Comparison of ENCODE assay signal across 8 cellular contexts in the genomic region with DNA sequence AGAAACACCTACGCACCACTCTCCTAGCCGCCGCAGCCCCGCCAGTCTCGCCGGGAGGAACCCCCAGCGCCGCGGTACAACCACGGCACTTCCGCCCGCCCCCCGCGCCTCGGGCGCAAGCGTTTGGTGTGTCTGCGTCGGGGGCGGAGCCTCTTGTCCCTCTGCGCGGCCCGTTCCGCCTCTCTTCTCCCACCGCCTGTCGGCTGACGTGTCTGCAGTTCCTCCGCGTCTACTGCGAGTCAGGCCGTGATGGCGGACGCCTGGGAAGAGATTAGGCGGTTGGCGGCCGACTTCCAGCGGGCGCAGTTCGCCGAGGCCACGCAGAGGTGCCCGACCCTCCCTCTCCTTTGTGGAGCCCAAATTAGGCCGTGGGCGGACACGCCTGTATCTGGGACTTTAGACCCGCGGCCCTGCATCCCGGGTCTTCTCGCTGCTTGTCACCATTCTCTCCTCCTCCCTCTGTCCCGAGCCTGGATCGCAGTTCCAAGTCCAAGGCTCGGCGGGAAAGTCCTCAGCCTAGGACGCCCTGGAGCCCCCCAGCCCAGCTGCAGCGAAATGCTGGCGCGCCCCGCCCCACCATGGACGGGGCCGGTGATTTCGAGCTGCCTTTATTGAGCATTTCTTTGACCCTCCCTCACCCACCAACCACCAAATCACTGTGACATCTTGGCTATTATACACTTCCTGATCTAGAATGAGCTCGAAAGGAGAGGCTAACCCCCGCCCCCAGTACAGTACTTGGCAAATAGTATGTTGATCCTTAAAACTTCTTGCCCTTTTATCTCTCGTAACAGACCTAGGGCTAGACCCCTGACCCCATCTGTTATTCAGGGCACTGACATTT. TPM values are rescaled to one million over a fixed set of nuclear protein-coding genes. Genes with fewer than 3 reads are reported as not detected.
A peak's percentile ranks its signal among the peaks of the same experiment; 100 is the strongest.
DNase-seq lines count a peak whose midpoint lies in the region; TF ChIP-seq lines count a peak whose summit lies in the region.

A gene (plus strand): TSS at position 182 of the 844 bp plus-strand sequence. CDS start 68 bp downstream, at position 250.

- no peak within 1 kb of the TSS for H2BK20ac ChIP-seq in H9 (ENCODE audit: low read depth, low read length, poor library complexity, severe bottlenecking)

- H3F3A ChIP-seq in neural cell (ENCODE audit: insufficient read depth, low read length, poor library complexity, severe bottlenecking): no peaks in the 10 kb centered on the region

- peaks cover 31 to 38% of the 10 kb centered on the region in 2 experiments for H3K4me1 Mint-ChIP-seq in H9

- H3K9me3 ChIP-seq in H9 (ENCODE audit: control insufficient read depth, low read depth, low read length) (no peaks in the 10 kb centered on the region), MG63 (no peaks in the 10 kb centered on the region), neural cell (ENCODE audit: low read length) (no peaks in the 10 kb centered on the region), stomach (no peaks in the 10 kb centered on the region)

- peaks cover 11% of the 10 kb centered on the region for H3K36me3 ChIP-seq in MG63
- no peaks in the 10 kb centered on the region for H3K36me3 ChIP-seq in neural cell (ENCODE audit: insufficient read depth, low read length)
- H3K36me3 ChIP-seq in stomach: peaks cover 8 to 21% (median 19%) of the 10 kb centered on the region in 4 donors

- H3K27me3 ChIP-seq in H9 (ENCODE audit: insufficient read depth, low read length) (no peaks in the 10 kb centered on the region), MG63 (no peaks in the 10 kb centered on the region), neural cell (ENCODE audit: insufficient read depth, low read depth, low read length) (no peaks in the 10 kb centered on the region), stomach (no peaks in the 10 kb centered on the region)

- H3K4ac ChIP-seq in H9 (ENCODE audit: low read depth, low read length): peak within 1 kb of the TSS; percentile 7; the same call in 1 of the 2 replicates

- no peaks in the 10 kb centered on the region for H3K23me2 ChIP-seq in H9 (ENCODE audit: insufficient read length, low read depth, low read length, poor library complexity, severe bottlenecking)

- TF ChIP-seq CTCF in H9 (conservative IDR thresholded peaks at IDR 0.05) (no peak; the same call in 2 of the 3 replicates), fibroblast of villous mesenchyme (IDR thresholded peaks at IDR 0.05; ENCODE audit: insufficient read depth, low read depth, low read length) (peak; percentile 15), neural cell (IDR thresholded peaks at IDR 0.05; ENCODE audit: poor library complexity, severe bottlenecking) (peak; percentile 53), stomach (IDR thresholded peaks at IDR 0.05) (no peak)

- peak within 1 kb of the TSS; percentile 79 for H2BK120ac ChIP-seq in H9 (ENCODE audit: low read depth, low read length, poor library complexity, severe bottlenecking)

- H3K36me3 Mint-ChIP-seq in H9 (ENCODE audit: insufficient read depth in 1 of 3, low read depth in 3 of 3): peaks cover 0 to 18% (median 7%) of the 10 kb centered on the region in 3 experiments; a peak in 6 of 7 replicates

- no peak within 1 kb of the TSS for H3K56ac ChIP-seq in H9 (ENCODE audit: insufficient read length, low read depth, low read length)

- H3K4me3 Mint-ChIP-seq in H9: peak within 1 kb of the TSS; percentile 97 to 98

- H4K5ac ChIP-seq in H9 (ENCODE audit: insufficient read length, low read depth, low read length): peak within 1 kb of the TSS; percentile 9

- DNase-seq in ELR (ENCODE audit: low read depth) (peak; percentile 95), H9 (peak; percentile 95), MG63 (peak; percentile 96), SHP77 treated with DMSO at 0.1 percent for 48 hours (lab: John Stamatoyannopoulos, UW) (peak; percentile 92), activated gamma-delta T cell (lab: John Stamatoyannopoulos, UW) (peak; percentile 89), fibroblast of villous mesenchyme (ENCODE audit: low read depth) (peak; percentile 94), stomach (peak; percentile 95)

- no peaks in the 10 kb centered on the region for H3K79me2 ChIP-seq in H9 (ENCODE audit: insufficient read depth, low read length)
- H3K79me2 ChIP-seq in neural cell (replicated peaks; ENCODE audit: insufficient read depth, low read length): peaks cover 12% of the 10 kb centered on the region

- H4K91ac ChIP-seq in H9 (ENCODE audit: insufficient read length, low read depth, low read length): no peak within 1 kb of the TSS

- peak within 1 kb of the TSS; percentile 94 for H3T11ph ChIP-seq in H9 (ENCODE audit: low read length)

- peak within 1 kb of the TSS; percentile 74 for H3K4me2 ChIP-seq in H9 (ENCODE audit: insufficient read depth, insufficient read length, low read length)
- peak within 1 kb of the TSS; percentile 94 for H3K4me2 ChIP-seq in neural cell (ENCODE audit: low read length)

- H3K27ac ChIP-seq in H9 (ENCODE audit: insufficient read length, low read depth, low read length): peak within 1 kb of the TSS; percentile 24
- H3K27ac ChIP-seq in neural cell (ENCODE audit: low read length): peak within 1 kb of the TSS; percentile 93
- peak within 1 kb of the TSS; percentile 92 to 99 (median 96) for H3K27ac ChIP-seq in stomach

- H3K14ac ChIP-seq in H9 (ENCODE audit: insufficient read depth, low read length): peak within 1 kb of the TSS; percentile 94

- peak; percentile 61 for TF ChIP-seq RAD21 in neural cell (conservative IDR thresholded peaks at IDR 0.05)

- no peak within 1 kb of the TSS for H2BK12ac ChIP-seq in H9 (ENCODE audit: insufficient read length, low read depth, low read length)

- no peaks in the 10 kb centered on the region for H3K27me3 Mint-ChIP-seq in H9 (ENCODE audit: low read depth)

- H4K20me1 ChIP-seq in H9 (ENCODE audit: control insufficient read depth, insufficient read depth, insufficient read length): no peaks in the 10 kb centered on the region
- no peaks in the 10 kb centered on the region for H4K20me1 ChIP-seq in neural cell (ENCODE audit: insufficient read depth)

- no peak within 1 kb of the TSS for H4K8ac ChIP-seq in H9 (replicated peaks; ENCODE audit: insufficient read length, low read depth, low read length)

- H2AK5ac ChIP-seq in H9 (ENCODE audit: insufficient read length, low read length): no peak within 1 kb of the TSS

- H3K79me1 ChIP-seq in H9 (ENCODE audit: insufficient read depth, low read depth, low read length, poor library complexity, severe bottlenecking): no peaks in the 10 kb centered on the region

- intact Hi-C loops in stomach (cut with DNase I; ENCODE audit: low total_unique reads): no loop called here

- TF ChIP-seq POLR2A in stomach (IDR thresholded peaks at IDR 0.05): peak in 2 of 4 donors; percentile 62 to 75

- H3K23ac ChIP-seq in H9 (ENCODE audit: insufficient read length, low read depth, low read length): no peak within 1 kb of the TSS

- peak; percentile 61 for TF ChIP-seq EP300 in neural cell (conservative IDR thresholded peaks at IDR 0.05; ENCODE audit: poor library complexity, severe bottlenecking)
- no peak for TF ChIP-seq EP300 in stomach (IDR thresholded peaks at IDR 0.05)

- no peaks in the 10 kb centered on the region for H3K9me3 Mint-ChIP-seq in H9

- H3K4me3 ChIP-seq in MG63: peak within 1 kb of the TSS; percentile 90
- H3K4me3 ChIP-seq in fibroblast of villous mesenchyme (ENCODE audit: low read depth, low read length): peak within 1 kb of the TSS; percentile 83
- H3K4me3 ChIP-seq in neural cell (ENCODE audit: low read length): peak within 1 kb of the TSS; percentile 78
- peak within 1 kb of the TSS; percentile 65 to 73 (median 70) for H3K4me3 ChIP-seq in stomach

- H3K9ac ChIP-seq in H9 (ENCODE audit: extremely low read depth, insufficient read length, low read length): peak within 1 kb of the TSS; percentile 97
- peak within 1 kb of the TSS; percentile 92 for H3K9ac ChIP-seq in neural cell (ENCODE audit: low read length)

- H2BK5ac ChIP-seq in H9 (ENCODE audit: insufficient read length, low read length): peak within 1 kb of the TSS; percentile 69

- peaks cover 3% of the 10 kb centered on the region; the same call in 1 of the 2 replicates for H3K4me1 ChIP-seq in H9 (ENCODE audit: insufficient read depth, low read length)
- H3K4me1 ChIP-seq in stomach: peaks cover 12 to 35% (median 26%) of the 10 kb centered on the region in 4 donors

- H2AFZ ChIP-seq in H9 (ENCODE audit: low read length): no peak within 1 kb of the TSS
- H2AFZ ChIP-seq in neural cell (ENCODE audit: low read depth, low read length): peak within 1 kb of the TSS; percentile 97

- H3K9me2 ChIP-seq in neural cell (ENCODE audit: insufficient read depth, low read length): no peaks in the 10 kb centered on the region

- H3K18ac ChIP-seq in H9 (ENCODE audit: insufficient read length, low read depth, low read length): peak within 1 kb of the TSS; percentile 94

- no CpG with 5 or more reads among the region's 64 CpGs for WGBS in H9 (ENCODE audit: extremely low coverage, insufficient read length, low lambda C conversion rate)
- 0 to 1% (median 0%) methylated on average over 33 to 64 of the region's 64 CpGs for WGBS in stomach, 5 donors

- no peak within 1 kb of the TSS for H2BK15ac ChIP-seq in H9 (ENCODE audit: low read depth, low read length)

- H3K27ac Mint-ChIP-seq in H9: peak within 1 kb of the TSS; percentile 97 to 100 (median 99)

TF ChIP-seq in neural cell, 6 proteins besides CTCF, POLR2A, EP300 and RAD21 (continues in another document):
- TF ChIP-seq SMC3 (conservative IDR thresholded peaks at IDR 0.05; ENCODE audit: poor library complexity) (peak; percentile 69), TAF1 (IDR thresholded peaks at IDR 0.05; ENCODE audit: low read depth) (peak; percentile 84), MXI1 (conservative IDR thresholded peaks at IDR 0.05; ENCODE audit: poor library complexity, severe bottlenecking) (peak; percentile 73)

RNA-seq across cellular contexts. Expression of the gene that starts here (rescaled TPM):
- 12.7 and 13.8 TPM in 2 replicates for total RNA-seq in H9 (2021)
- 12.6 and 13.8 TPM in 2 replicates for total RNA-seq in MG63 (2014; rRNA removed; shearing (Covaris generic); ENCODE audit: low replicate concordance)
- 28.3 and 41.0 TPM in 2 replicates for total RNA-seq in fibroblast of villous mesenchyme
- 16.5 and 20.6 TPM in 2 replicates for polyA plus RNA-seq in neural cell
- 31.6 and 34.8 TPM in 2 replicates for polyA minus RNA-seq in neural cell
- 10 to 100 TPM; 13.6 to 53.4 (median 26.8) TPM for total RNA-seq in stomach
- polyA plus RNA-seq in stomach: 10 to 100 TPM in 1 of 3 donors, 1 to 10 TPM in 2; 5.3 to 11.4 (median 6.6) TPM

Comparison
In these comparisons a context has a peak if more than half of its experiments do, and no peak if none do; other contexts are left out.
1. Peak in every context shown above with its lines: DNase-seq, H3K4me3 ChIP-seq and H3K27ac ChIP-seq.
2. H3K27ac ChIP-seq: peak in every context shown above with its lines; median percentile 96 in stomach; 93 in neural cell; 24 in H9.
3. CTCF ChIP-seq: peak in fibroblast of villous mesenchyme (single experiment) and neural cell (single experiment); none in H9 (single experiment) and stomach (0 of 7).